10 cellular contexts compared by ENCODE assay signal in the genomic region with DNA sequence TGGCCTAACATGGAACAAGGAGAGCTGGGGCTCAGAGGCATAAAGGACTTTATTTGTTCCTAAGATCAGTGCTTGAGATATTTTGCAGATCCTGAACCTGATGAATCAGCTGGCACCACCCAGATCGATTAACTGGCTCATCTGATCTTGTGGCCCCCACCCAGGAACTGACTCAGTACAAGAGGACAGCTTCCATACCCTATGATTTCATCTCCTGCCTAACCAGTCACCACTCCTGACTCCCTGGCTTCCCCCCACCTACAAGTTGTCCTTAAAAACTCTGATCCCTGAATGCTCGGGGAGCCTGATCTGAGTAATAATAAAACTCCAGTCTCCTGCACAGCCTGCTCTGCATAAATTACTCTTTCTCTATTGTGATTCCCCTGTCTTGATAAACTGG.
A peak's percentile ranks its signal among the peaks of the same experiment; 100 is the strongest.
DNase-seq lines count a peak whose midpoint lies in the region.
"Had no signal": no experiment of that assay in that cellular context is flagged by ENCODE, and none has a peak within 500 bp of the region (broad histone marks: within the 10 kb centered on the region; RNA-seq: fewer than 3 reads in every experiment).

No MANE protein-coding gene starts in this region.

- DNase-seq in HS-5 (ENCODE audit: low read depth) (peak; percentile 44), iris pigment epithelial cell (ENCODE audit: low read depth) (peak; percentile 54), NCI-H524 treated with DMSO at 0.1 percent for 48 hours (lab: John Stamatoyannopoulos, UW) (no peak), NCI-H1436 treated with DMSO at 0.1 percent for 48 hours (lab: John Stamatoyannopoulos, UW) (no peak), activated gamma-delta T cell treated with Interleukin-2 at 50 U/mL for 16 hours (no peak), GF-D8 (lab: John Stamatoyannopoulos, UW) (no peak)
- DNase-seq in activated T-cell treated with anti-CD3 and anti-CD28 coated beads, Interleukin-2, amount 50 U/mL, for 1 hour, result peak; percentile 27
- DNase-seq: BE2C, NCI-H82 had no signal

- no peaks in the 10 kb centered on the region; the same call in 1 of the 2 replicates for H3K36me3 ChIP-seq in ACC112 (ENCODE audit: insufficient read depth, low read length)
- H3K36me3 ChIP-seq: BE2C had no signal

- peaks cover 16% of the 10 kb centered on the region for H3K4me1 ChIP-seq in ACC112 (ENCODE audit: control insufficient read depth, insufficient read depth, low read length, unreplicated experiment)
- H3K4me1 ChIP-seq: BE2C had no signal

- no peak overlapping the region for H3K4me3 ChIP-seq in ACC112 (ENCODE audit: low read depth, low read length)

- peaks cover 5% of the 10 kb centered on the region for H3K79me2 ChIP-seq in ACC112 (ENCODE audit: control insufficient read depth, insufficient read depth, low read length, unreplicated experiment)

- no peak overlapping the region for H2AFZ ChIP-seq in ACC112 (ENCODE audit: low read length, unreplicated experiment)

- H3K27ac ChIP-seq in ACC112 (ENCODE audit: low read depth, low read length), result peak overlapping the region; percentile 61

- no peaks in the 10 kb centered on the region for H3K27me3 ChIP-seq in ACC112 (ENCODE audit: insufficient read depth, low read length)
- H3K27me3 ChIP-seq: BE2C had no signal

Comparison
In these comparisons a context has a peak if more than half of its experiments do, and no peak if none do; other contexts are left out.
1. DNase-seq: peak in HS-5 (single experiment), activated T-cell treated with anti-CD3 and anti-CD28 coated beads, Interleukin-2, amount 50 U/mL, for 1 hour (single experiment) and iris pigment epithelial cell (single experiment); none in NCI-H524 treated with DMSO at 0.1 percent for 48 hours (single experiment), NCI-H1436 treated with DMSO at 0.1 percent for 48 hours (single experiment), activated gamma-delta T cell treated with Interleukin-2 at 50 U/mL for 16 hours (single experiment) and GF-D8 (single experiment).